Comparison of ENCODE assay signal across 10 cellular contexts in the genomic region with DNA sequence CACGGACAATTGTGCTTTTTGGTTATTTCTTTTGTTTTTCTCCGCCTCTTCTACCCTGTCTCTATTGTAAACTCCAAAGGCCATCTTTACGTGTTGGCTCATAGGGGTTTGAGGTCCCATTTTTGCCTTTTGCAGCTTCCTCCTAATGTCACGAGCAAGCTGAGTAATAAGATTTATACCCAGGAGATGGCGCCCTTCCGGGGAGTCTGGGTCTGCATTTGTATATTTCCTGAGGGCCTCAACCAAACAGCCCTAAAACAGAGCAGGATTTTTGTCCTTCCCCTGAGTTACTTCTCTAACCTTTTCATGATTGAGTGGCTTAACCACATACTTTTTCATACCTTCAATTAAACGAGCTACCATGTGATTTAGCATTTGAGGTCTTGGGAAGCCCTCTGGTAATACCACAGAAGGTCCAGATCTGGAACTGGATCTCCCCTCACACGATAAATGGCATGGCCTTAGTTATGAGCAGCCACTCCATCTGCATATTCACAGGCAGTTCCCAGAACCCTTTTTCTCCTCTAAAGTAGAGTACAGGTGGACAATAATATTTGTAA. TPM values are rescaled to one million over a fixed set of nuclear protein-coding genes. Genes with fewer than 3 reads are reported as not detected.
A peak's percentile ranks its signal among the peaks of the same experiment; 100 is the strongest.
DNase-seq lines count a peak whose midpoint lies in the region; ATAC-seq and TF ChIP-seq lines count a peak whose summit lies in the region.
"Had no signal": no experiment of that assay in that cellular context is flagged by ENCODE, and none has a peak within 500 bp of the region (broad histone marks: within the 10 kb centered on the region; RNA-seq: fewer than 3 reads in every experiment).

No MANE protein-coding gene starts in this region.

- CTCF ChIA-PET in activated CD8-positive, alpha-beta T cell treated with anti-CD3 and anti-CD28 coated beads, Interleukin-2, amount 10 ng/mL, durations not matched to agents 7 days and 5 days (lab: Charles Lee) = interaction anchor here (0.6 to 2.6 kb wide), 22 partner anchors 8 to 111 kb away, joined by 3 to 22 read pairs (median 4); no protein-coding TSS in a partner anchor

- peak; percentile 18 for TF ChIP-seq CTCF in DND-41 (IDR thresholded peaks at IDR 0.05; ENCODE audit: borderline replicate concordance, extremely low read depth, low read length, poor library complexity, severe bottlenecking)
- peak; percentile 47 for TF ChIP-seq CTCF in HFF-Myc (IDR thresholded peaks at IDR 0.05; ENCODE audit: low read depth, low read length, missing control alignments)
- no peak for TF ChIP-seq CTCF in coronary artery (IDR thresholded peaks at IDR 0.05)

- DNase-seq in DND-41 (no peak), HFF-Myc (ENCODE audit: extremely low read depth, low read depth) (no peak), iris pigment epithelial cell (ENCODE audit: low read depth) (peak; percentile 43), NCI-H2029 treated with DMSO at 0.1 percent for 48 hours (lab: John Stamatoyannopoulos, UW) (no peak), NCI-H1436 treated with DMSO at 0.1 percent for 48 hours (lab: John Stamatoyannopoulos, UW) (no peak), coronary artery (ENCODE audit: low spot score) (no peak)
- DNase-seq in activated CD8-positive, alpha-beta T cell treated with anti-CD3 and anti-CD28 coated beads, Interleukin-2, amount 10 ng/mL, durations not matched to agents 7 days and 5 days = peak; percentile 61
- DNase-seq: KG1 had no signal

- H3K4me1 ChIP-seq in DND-41 (ENCODE audit: insufficient read depth, low read length) = no peaks in the 10 kb centered on the region

- H3K27me3 Mint-ChIP-seq in activated CD8-positive, alpha-beta T cell treated with anti-CD3 and anti-CD28 coated beads, Interleukin-2, amount 10 ng/mL, durations not matched to agents 7 days and 5 days (ENCODE audit: low read depth) = peaks cover 2% of the 10 kb centered on the region

- H3K9me3 ChIP-seq in DND-41 (ENCODE audit: insufficient read depth, low read length, severe bottlenecking) = no peaks in the 10 kb centered on the region

- no peak overlapping the region for H3K27ac ChIP-seq in DND-41 (ENCODE audit: low read length)
- no peak overlapping the region for H3K27ac ChIP-seq in coronary artery

- H3K27ac Mint-ChIP-seq in activated CD8-positive, alpha-beta T cell treated with anti-CD3 and anti-CD28 coated beads, Interleukin-2, amount 10 ng/mL, durations not matched to agents 7 days and 5 days = peak overlapping the region; percentile 5

- H4K20me1 ChIP-seq in DND-41 (ENCODE audit: insufficient read depth, low read length) = no peaks in the 10 kb centered on the region

- H3K36me3 ChIP-seq in DND-41 (ENCODE audit: insufficient read depth, low read length) = no peaks in the 10 kb centered on the region

- H3K36me3 Mint-ChIP-seq in activated CD8-positive, alpha-beta T cell treated with anti-CD3 and anti-CD28 coated beads, Interleukin-2, amount 10 ng/mL, durations not matched to agents 7 days and 5 days (ENCODE audit: low read depth) = no peaks in the 10 kb centered on the region

- H3K9ac ChIP-seq in DND-41 (ENCODE audit: low read depth, low read length) = no peak overlapping the region

- POLR2A ChIA-PET in activated CD8-positive, alpha-beta T cell treated with anti-CD3 and anti-CD28 coated beads, Interleukin-2, amount 10 ng/mL, durations not matched to agents 7 days and 5 days (lab: Charles Lee) = no interaction called here

- H2AFZ ChIP-seq in DND-41 (ENCODE audit: low read depth, low read length) = no peak overlapping the region

- H3K27me3 ChIP-seq in DND-41 (ENCODE audit: insufficient read depth, low read length, poor library complexity) = no peaks in the 10 kb centered on the region

- H3K4me3 ChIP-seq in DND-41 (ENCODE audit: low read depth in 1 of 2, low read length in 2 of 2) = no peak overlapping the region
- no peak overlapping the region for H3K4me3 ChIP-seq in HFF-Myc (replicated peaks; ENCODE audit: low read depth, low read length)
- H3K4me3 ChIP-seq in coronary artery = no peak overlapping the region

- ATAC-seq in DND-41 (ENCODE audit: insufficient read depth, low read depth) (no peak), HG03159 (IDR thresholded peaks at IDR 0.05; ENCODE audit: unreplicated experiment) (no peak)
- ATAC-seq in activated CD8-positive, alpha-beta T cell treated with anti-CD3 and anti-CD28 coated beads, Interleukin-2, amount 10 ng/mL, durations not matched to agents 7 days and 5 days = no peak

- H3K9me3 Mint-ChIP-seq in activated CD8-positive, alpha-beta T cell treated with anti-CD3 and anti-CD28 coated beads, Interleukin-2, amount 10 ng/mL, durations not matched to agents 7 days and 5 days (ENCODE audit: insufficient read depth) = no peaks in the 10 kb centered on the region

- H3K4me2 ChIP-seq in DND-41 (ENCODE audit: insufficient read depth, low read length) = no peak overlapping the region

- H3K4me1 Mint-ChIP-seq in activated CD8-positive, alpha-beta T cell treated with anti-CD3 and anti-CD28 coated beads, Interleukin-2, amount 10 ng/mL, durations not matched to agents 7 days and 5 days (ENCODE audit: low read depth) = peaks cover 30% of the 10 kb centered on the region

- H3K79me2 ChIP-seq in DND-41 (ENCODE audit: insufficient read depth, low read length) = no peaks in the 10 kb centered on the region

- no peak overlapping the region for H3K4me3 Mint-ChIP-seq in activated CD8-positive, alpha-beta T cell treated with anti-CD3 and anti-CD28 coated beads, Interleukin-2, amount 10 ng/mL, durations not matched to agents 7 days and 5 days

RNA-seq across cellular contexts. Expression of a gene that starts 11.2 kb away (rescaled TPM):
- total RNA-seq in activated CD8-positive, alpha-beta T cell treated with anti-CD3 and anti-CD28 coated beads, Interleukin-2, amount 10 ng/mL, durations not matched to agents 7 days and 5 days = under 1 TPM; 0.42 to 0.47 TPM
- total RNA-seq: glomerular endothelial cell had no signal

RNA-seq across cellular contexts. Expression of a gene that starts 49.6 kb away (rescaled TPM):
- 10 to 100 TPM; 48.3 to 51.3 TPM for total RNA-seq in activated CD8-positive, alpha-beta T cell treated with anti-CD3 and anti-CD28 coated beads, Interleukin-2, amount 10 ng/mL, durations not matched to agents 7 days and 5 days

Comparison
In these comparisons a context has a peak if more than half of its experiments do, and no peak if none do; other contexts are left out.
1. DNase-seq: peak in activated CD8-positive, alpha-beta T cell treated with anti-CD3 and anti-CD28 coated beads, Interleukin-2, amount 10 ng/mL, durations not matched to agents 7 days and 5 days (single experiment) and iris pigment epithelial cell (single experiment); none in DND-41 (single experiment), HFF-Myc (single experiment), NCI-H2029 treated with DMSO at 0.1 percent for 48 hours (single experiment), NCI-H1436 treated with DMSO at 0.1 percent for 48 hours (single experiment) and coronary artery (single experiment).